ENCODE assay signal across 8 cellular contexts in genomic region chr13:48500652-48501197, GRCh38. TPM values are rescaled to one million over a fixed set of nuclear protein-coding genes. Genes with fewer than 3 reads are reported as not detected.
DNase-seq lines count a peak whose midpoint lies in the region; ATAC-seq and TF ChIP-seq lines count a peak whose summit lies in the region.

No MANE protein-coding gene starts in this region.

- H3K4me3 ChIP-seq in fibroblast of villous mesenchyme (ENCODE audit: low read depth, low read length): no peak overlapping the region

- no peak for ATAC-seq in GM21447 (IDR thresholded peaks at IDR 0.05; ENCODE audit: unreplicated experiment)

- peak overlapping the region; percentile 36 for H3K27ac ChIP-seq in temporal lobe (ENCODE audit: low read depth, low read length)

- TF ChIP-seq CTCF in fibroblast of villous mesenchyme (IDR thresholded peaks at IDR 0.05; ENCODE audit: insufficient read depth, low read depth, low read length): no peak

- DNase-seq in GDM1 (lab: John Stamatoyannopoulos, UW) (peak; percentile 36), HCEC 1CT (peak; percentile 89), SIG-M5 (lab: John Stamatoyannopoulos, UW) (peak; percentile 95), fibroblast of villous mesenchyme (ENCODE audit: low read depth) (peak; percentile 90)
- DNase-seq in stimulated activated naive CD4-positive, alpha-beta T cell (lab: John Stamatoyannopoulos, UW): no peak
- DNase-seq in activated effector memory CD4-positive, alpha-beta T cell treated with Interleukin-2 at 50 U/mL for 16 hours: no peak

RNA-seq across cellular contexts. Expression of gene RCBTB2, which starts 32.2 kb away (rescaled TPM):
- total RNA-seq in fibroblast of villous mesenchyme (4.2 and 11.2 TPM in 2 replicates), temporal lobe (28.5 TPM)

Comparison
In these comparisons a context has a peak if more than half of its experiments do, and no peak if none do; other contexts are left out.
1. DNase-seq: peak in GDM1 (single experiment), HCEC 1CT (single experiment), SIG-M5 (single experiment) and fibroblast of villous mesenchyme (single experiment); none in stimulated activated naive CD4-positive, alpha-beta T cell (0 of 6) and activated effector memory CD4-positive, alpha-beta T cell treated with Interleukin-2 at 50 U/mL for 16 hours (single experiment).